ENCODE assay signal across 28 cellular contexts in genomic region chr22:49099089-49099488, GRCh38.
"Had no signal": no experiment of that assay in that cellular context is flagged by ENCODE, and none has a peak within 500 bp of the region (broad histone marks: within the 10 kb centered on the region; RNA-seq: fewer than 3 reads in every experiment).

No MANE protein-coding gene starts in this region.

- H3K27me3 ChIP-seq: body of pancreas had no signal

- H3K27ac ChIP-seq: body of pancreas, coronary artery, dorsolateral prefrontal cortex had no signal

- H3K4me1 ChIP-seq: body of pancreas had no signal

- DNase-seq: activated CD4-positive, alpha-beta memory T cell treated with anti-CD3 and anti-CD28 coated beads for 36 hours; activated CD4-positive, alpha-beta T cell treated with anti-CD3 and anti-CD28 coated beads for 36 hours; activated CD4-positive, alpha-beta T cell treated with anti-CD3 and anti-CD28 coated beads, Interleukin-2, amount 10 ng/mL, durations not matched to agents 24 days and 14 days; activated CD4-positive, CD25-positive, alpha-beta regulatory T cell; activated CD4-positive, CD25-positive, alpha-beta regulatory T cell treated with anti-CD3 and anti-CD28 coated beads, Interleukin-2, amount 50 U/mL, for 72 hours; activated CD8-positive, alpha-beta memory T cell treated with anti-CD3 and anti-CD28 coated beads, Interleukin-2, amount 10 ng/mL, durations not matched to agents 7 days and 5 days; activated CD8-positive, alpha-beta memory T cell treated with anti-CD3 and anti-CD28 coated beads, Interleukin-2, amount 50 U/mL, for 4 hours; activated CD8-positive, alpha-beta T cell treated with anti-CD3 and anti-CD28 coated beads, Interleukin-2, amount 10 ng/mL, durations not matched to agents 7 days and 5 days; activated effector memory CD4-positive, alpha-beta T cell treated with anti-CD3 and anti-CD28 coated beads, Interleukin-2, amount 50 U/mL, for 16 hours; activated naive CD4-positive, alpha-beta T cell; activated naive CD4-positive, alpha-beta T cell treated with anti-CD3 and anti-CD28 coated beads, Interleukin-2, amount 10 ng/mL, durations not matched to agents 7 days and 5 days; activated naive CD8-positive, alpha-beta T cell treated with anti-CD3 and anti-CD28 coated beads, Interleukin-2, amount 10 ng/mL, durations not matched to agents 7 days and 5 days; activated T-cell treated with anti-CD3 and anti-CD28 coated beads, Interleukin-2, amount 50 U/mL, for 1 hour; activated T-cell treated with anti-CD3 and anti-CD28 coated beads, Interleukin-2, amount 50 U/mL, for 48 hours; amniotic stem cell; central memory CD4-positive, alpha-beta T cell; cerebellar nuclear complex; dorsolateral prefrontal cortex; effector memory CD4-positive, alpha-beta T cell; endodermal cell; foreskin fibroblast; head of caudate nucleus; T-helper 1 cell; T-helper 17 cell; T1000 had no signal

- H3K4me3 ChIP-seq: body of pancreas, coronary artery, dorsolateral prefrontal cortex had no signal

- H3K9me3 ChIP-seq: body of pancreas had no signal

- ATAC-seq: activated CD4-positive, alpha-beta T cell treated with anti-CD3 and anti-CD28 coated beads for 36 hours; activated CD8-positive, alpha-beta memory T cell treated with anti-CD3 and anti-CD28 coated beads, Interleukin-2, amount 10 ng/mL, durations not matched to agents 7 days and 5 days; activated CD8-positive, alpha-beta T cell treated with anti-CD3 and anti-CD28 coated beads, Interleukin-2, amount 10 ng/mL, durations not matched to agents 7 days and 5 days; activated naive CD4-positive, alpha-beta T cell treated with anti-CD3 and anti-CD28 coated beads, Interleukin-2, amount 50 U/mL, for 72 hours; body of pancreas; T-helper 17 cell had no signal
